In the genomic region with DNA sequence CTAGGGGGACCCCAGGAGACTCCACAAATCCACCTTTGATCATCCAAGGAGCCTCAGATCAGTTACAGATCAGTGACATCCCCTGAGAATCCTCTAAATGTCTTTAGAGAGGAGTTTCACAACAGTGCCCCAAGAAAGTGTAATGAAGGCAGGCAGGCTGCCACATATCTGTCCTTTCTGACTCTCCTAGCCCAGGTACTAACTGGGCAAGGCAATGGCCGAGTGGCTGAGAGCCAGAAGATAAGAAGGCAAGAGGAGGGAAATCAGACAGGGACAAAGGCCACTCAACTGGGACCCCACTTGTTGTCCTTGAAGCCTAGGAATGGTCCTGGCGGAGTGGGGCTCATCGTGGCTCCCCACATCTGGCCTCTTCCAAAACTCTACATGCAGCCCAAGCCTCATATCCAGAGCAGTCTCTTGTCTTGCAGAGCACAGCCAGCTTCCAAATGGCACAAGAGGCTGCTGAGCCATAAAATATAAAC, we compare ENCODE assay signal across 1 cellular context.
TF ChIP-seq lines count a peak whose summit lies in the region.

No MANE protein-coding gene starts in this region.

TF ChIP-seq in A549, 52 proteins besides CTCF, POLR2A, EP300 and RAD21 (continued from another document):
- TF ChIP-seq, protein P1, sequence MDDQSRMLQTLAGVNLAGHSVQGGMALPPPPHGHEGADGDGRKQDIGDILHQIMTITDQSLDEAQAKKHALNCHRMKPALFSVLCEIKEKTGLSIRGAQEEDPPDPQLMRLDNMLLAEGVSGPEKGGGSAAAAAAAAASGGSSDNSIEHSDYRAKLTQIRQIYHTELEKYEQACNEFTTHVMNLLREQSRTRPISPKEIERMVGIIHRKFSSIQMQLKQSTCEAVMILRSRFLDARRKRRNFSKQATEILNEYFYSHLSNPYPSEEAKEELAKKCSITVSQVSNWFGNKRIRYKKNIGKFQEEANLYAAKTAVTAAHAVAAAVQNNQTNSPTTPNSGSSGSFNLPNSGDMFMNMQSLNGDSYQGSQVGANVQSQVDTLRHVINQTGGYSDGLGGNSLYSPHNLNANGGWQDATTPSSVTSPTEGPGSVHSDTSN (IDR thresholded peaks at IDR 0.05): no peak
- TF ChIP-seq FOXS1 (CRISPR knock-in tag; IDR thresholded peaks at IDR 0.05): no peak
- no peak for TF ChIP-seq NR3C1 (IDR thresholded peaks at IDR 0.05)
- no peak for TF ChIP-seq HMGXB4 (CRISPR knock-in tag; IDR thresholded peaks at IDR 0.05; ENCODE audit: borderline replicate concordance)
- no peak for TF ChIP-seq ZFP36 (IDR thresholded peaks at IDR 0.05; ENCODE audit: borderline replicate concordance, partially characterized antibody)
- no peak for TF ChIP-seq CHD2 (IDR thresholded peaks at IDR 0.05; ENCODE audit: low read length, partially characterized antibody)
- TF ChIP-seq, protein P2, sequence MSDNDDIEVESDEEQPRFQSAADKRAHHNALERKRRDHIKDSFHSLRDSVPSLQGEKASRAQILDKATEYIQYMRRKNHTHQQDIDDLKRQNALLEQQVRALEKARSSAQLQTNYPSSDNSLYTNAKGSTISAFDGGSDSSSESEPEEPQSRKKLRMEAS (IDR thresholded peaks at IDR 0.05): no peak
- no peak for TF ChIP-seq EHF (CRISPR knock-in tag; IDR thresholded peaks at IDR 0.05)
- no peak for TF ChIP-seq RARB (CRISPR knock-in tag; IDR thresholded peaks at IDR 0.05)
- TF ChIP-seq, protein P3, sequence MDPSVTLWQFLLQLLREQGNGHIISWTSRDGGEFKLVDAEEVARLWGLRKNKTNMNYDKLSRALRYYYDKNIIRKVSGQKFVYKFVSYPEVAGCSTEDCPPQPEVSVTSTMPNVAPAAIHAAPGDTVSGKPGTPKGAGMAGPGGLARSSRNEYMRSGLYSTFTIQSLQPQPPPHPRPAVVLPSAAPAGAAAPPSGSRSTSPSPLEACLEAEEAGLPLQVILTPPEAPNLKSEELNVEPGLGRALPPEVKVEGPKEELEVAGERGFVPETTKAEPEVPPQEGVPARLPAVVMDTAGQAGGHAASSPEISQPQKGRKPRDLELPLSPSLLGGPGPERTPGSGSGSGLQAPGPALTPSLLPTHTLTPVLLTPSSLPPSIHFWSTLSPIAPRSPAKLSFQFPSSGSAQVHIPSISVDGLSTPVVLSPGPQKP (IDR thresholded peaks at IDR 0.05; ENCODE audit: low read depth, low read length): no peak
- TF ChIP-seq RNF2 (IDR thresholded peaks at IDR 0.05; ENCODE audit: borderline replicate concordance, low read depth): no peak
- no peak for TF ChIP-seq ZSCAN20 (CRISPR knock-in tag; IDR thresholded peaks at IDR 0.05)
- TF ChIP-seq HES2 (IDR thresholded peaks at IDR 0.05): no peak
- TF ChIP-seq MYC (IDR thresholded peaks at IDR 0.05; ENCODE audit: borderline replicate concordance, low read length): no peak
- no peak for TF ChIP-seq JUN (IDR thresholded peaks at IDR 0.05)
- TF ChIP-seq TFCP2L1 (CRISPR knock-in tag; IDR thresholded peaks at IDR 0.05): no peak
- TF ChIP-seq USF2 (IDR thresholded peaks at IDR 0.05): no peak
- no peak for TF ChIP-seq FOSL2 (IDR thresholded peaks at IDR 0.05)
- no peak for TF ChIP-seq FOSL2 (CRISPR knock-in tag; IDR thresholded peaks at IDR 0.05)
